In the genomic region with DNA sequence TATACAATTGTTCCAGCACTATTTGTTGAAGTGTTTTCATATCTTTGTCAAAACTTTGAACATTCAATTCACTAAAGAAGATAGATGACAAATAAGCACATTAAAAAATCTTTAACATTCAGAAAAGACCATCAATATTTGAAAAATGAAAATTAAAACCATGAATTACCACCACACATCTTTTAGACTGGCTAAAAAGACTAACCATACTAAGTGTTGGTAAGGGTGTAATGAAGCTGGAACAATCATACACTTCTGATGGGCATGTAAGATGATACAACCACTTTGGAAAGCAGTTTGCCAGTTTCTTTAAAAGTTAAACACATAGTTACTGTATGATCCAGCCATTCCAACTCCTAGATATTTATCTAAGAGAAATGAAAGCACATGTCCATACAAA, we compare ENCODE assay signal across 33 cellular contexts.
"Had no signal": no experiment of that assay in that cellular context is flagged by ENCODE, and none has a peak within 500 bp of the region (broad histone marks: within the 10 kb centered on the region; RNA-seq: fewer than 3 reads in every experiment).

No MANE protein-coding gene starts in this region.

- DNase-seq: activated B cell treated with CpG ODN at 0.5 μM for 24 hours; activated CD4-positive, alpha-beta memory T cell treated with anti-CD3 and anti-CD28 coated beads for 36 hours; activated CD4-positive, alpha-beta T cell treated with anti-CD3 and anti-CD28 coated beads for 4 hours; activated CD4-positive, alpha-beta T cell treated with anti-CD3 and anti-CD28 coated beads, Interleukin-2, amount 10 ng/mL, durations not matched to agents 24 days and 14 days; activated CD4-positive, alpha-beta T cell treated with anti-CD3 and anti-CD28 coated beads, Interleukin-2, amount 50 U/mL, for 1 hour; activated CD4-positive, alpha-beta T cell treated with anti-CD3 and anti-CD28 coated beads, Interleukin-2, amount 50 U/mL, for 4 hours; activated CD4-positive, CD25-positive, alpha-beta regulatory T cell treated with anti-CD3 and anti-CD28 coated beads, Interleukin-2, amount 50 U/mL, for 72 hours; activated CD8-positive, alpha-beta memory T cell treated with anti-CD3 and anti-CD28 coated beads, Interleukin-2, amount 50 U/mL, for 4 hours; activated CD8-positive, alpha-beta T cell treated with anti-CD3 and anti-CD28 coated beads for 36 hours; activated effector memory CD4-positive, alpha-beta T cell treated with anti-CD3 and anti-CD28 coated beads, Interleukin-2, amount 50 U/mL, for 16 hours; activated gamma-delta T cell treated with Interleukin-2 at 50 U/mL for 16 hours; activated naive CD4-positive, alpha-beta T cell; activated naive CD4-positive, alpha-beta T cell treated with anti-CD3 and anti-CD28 coated beads for 36 hours; activated naive CD4-positive, alpha-beta T cell treated with anti-CD3 and anti-CD28 coated beads, Interleukin-2, amount 50 U/mL, for 16 hours; activated naive CD8-positive, alpha-beta T cell treated with anti-CD3 and anti-CD28 coated beads for 36 hours; activated T-cell treated with anti-CD3 and anti-CD28 coated beads for 4 hours; activated T-cell treated with anti-CD3 and anti-CD28 coated beads, Interleukin-2, amount 50 U/mL, for 1 hour; activated T-cell treated with anti-CD3 and anti-CD28 coated beads, Interleukin-2, amount 50 U/mL, for 4 hours; activated T-cell treated with anti-CD3 and anti-CD28 coated beads, Interleukin-2, amount 50 U/mL, for 72 hours; adrenal gland; amniotic stem cell; aorta; caudate nucleus; cerebellar nuclear complex; colonic mucosa; T-helper 2 cell; T-helper 9 cell had no signal

- H3K4me3 ChIP-seq: adrenal gland, cardiac muscle cell, colonic mucosa had no signal

- ATAC-seq: activated CD8-positive, alpha-beta T cell treated with anti-CD3 and anti-CD28 coated beads for 36 hours; activated naive CD4-positive, alpha-beta T cell treated with anti-CD3 and anti-CD28 coated beads, Interleukin-2, amount 50 U/mL, for 72 hours; activated T-cell treated with anti-CD3 and anti-CD28 coated beads, Interleukin-2, amount 50 U/mL, for 4 hours; activated T-cell treated with anti-CD3 and anti-CD28 coated beads, Interleukin-2, amount 50 U/mL, for 72 hours; activated T-helper 17 cell treated with anti-CD3 and anti-CD28 coated beads, Interleukin-2, amount 50 U/mL, for 72 hours had no signal

- H3K36me3 ChIP-seq: adrenal gland, cardiac muscle cell, colonic mucosa had no signal

- FAIRE-seq: bronchial epithelial cell, TTC549 had no signal

- H3K4me1 ChIP-seq: adrenal gland, colonic mucosa had no signal

- H3K27ac ChIP-seq: adrenal gland, cardiac muscle cell, colonic mucosa, VCaP had no signal

- H3K9me3 ChIP-seq: adrenal gland, colonic mucosa had no signal
